ENCODE assay signal across 10 cellular contexts in the genomic region with DNA sequence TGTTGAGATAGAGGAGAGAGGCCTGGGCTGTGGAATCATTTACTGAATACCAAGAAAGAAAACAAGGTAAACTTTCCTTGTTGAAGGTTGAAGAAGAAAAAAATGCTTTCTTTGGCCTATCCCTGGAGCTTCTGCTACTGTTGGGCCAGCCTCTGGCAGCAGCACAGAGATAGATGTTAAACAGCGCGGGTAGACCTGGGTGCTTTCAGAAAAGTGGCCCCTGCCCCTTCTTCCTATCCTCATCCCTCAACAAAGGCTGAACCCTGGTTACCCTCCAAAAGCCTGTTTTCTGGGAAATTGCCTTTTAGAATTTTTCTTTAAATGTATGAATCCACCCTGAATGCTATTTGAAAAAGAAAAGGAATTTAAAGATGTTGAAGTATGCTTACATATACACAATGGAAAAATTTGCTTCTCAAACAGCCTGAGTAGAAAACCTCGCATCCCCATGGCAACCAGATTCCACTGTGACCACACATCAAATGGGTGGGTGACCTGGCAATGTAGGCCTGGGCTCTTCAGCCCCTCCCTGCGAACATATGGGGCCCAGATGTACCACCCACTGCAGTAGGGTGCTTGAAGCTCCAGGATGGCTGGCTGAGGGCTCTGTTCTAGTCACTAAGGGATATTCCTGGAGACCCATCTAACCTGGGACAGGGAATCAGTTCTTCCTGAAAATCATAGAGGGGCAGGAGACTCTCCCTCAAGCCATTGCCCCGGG. TPM values are rescaled to one million over a fixed set of nuclear protein-coding genes. Genes with fewer than 3 reads are reported as not detected.
DNase-seq lines count a peak whose midpoint lies in the region; ATAC-seq, FAIRE-seq and TF ChIP-seq lines count a peak whose summit lies in the region.
"Had no signal": no experiment of that assay in that cellular context is flagged by ENCODE, and none has a peak within 500 bp of the region (broad histone marks: within the 10 kb centered on the region; RNA-seq: fewer than 3 reads in every experiment).

No MANE protein-coding gene starts in this region.

- H3K9ac ChIP-seq in H9 (ENCODE audit: extremely low read depth, insufficient read length, low read length): no peak overlapping the region

- H3K4me3 ChIP-seq in A549 (no peak overlapping the region), MG63 (no peak overlapping the region)
- H3K4me3 ChIP-seq: vagina had no signal

- no peak for TF ChIP-seq EP300 in A549 (IDR thresholded peaks at IDR 0.05)

- no peak overlapping the region for H3K23ac ChIP-seq in H9 (ENCODE audit: insufficient read length, low read depth, low read length)

- no peak overlapping the region for H2AK5ac ChIP-seq in H9 (ENCODE audit: insufficient read length, low read length)

- no peak overlapping the region for H2BK15ac ChIP-seq in H9 (ENCODE audit: low read depth, low read length)

- H2BK12ac ChIP-seq in H9 (ENCODE audit: insufficient read length, low read depth, low read length): no peak overlapping the region

- H3K4me1 ChIP-seq in A549: peaks cover 9% of the 10 kb centered on the region; the same call in 1 of the 3 replicates
- peaks cover 18% of the 10 kb centered on the region; the same call in 1 of the 2 replicates for H3K4me1 ChIP-seq in H9 (ENCODE audit: insufficient read depth, low read length)

- no peaks in the 10 kb centered on the region for H3K79me2 ChIP-seq in H9 (ENCODE audit: insufficient read depth, low read length)

- H3K4me3 Mint-ChIP-seq in H9: peak overlapping the region in 1 of 2 experiments; percentile 22; a peak in 1 of 5 replicates
- no peak overlapping the region for H3K4me3 Mint-ChIP-seq in activated naive CD8-positive, alpha-beta T cell treated with anti-CD3 and anti-CD28 coated beads, Interleukin-2, amount 10 ng/mL, durations not matched to agents 7 days and 5 days

- no peak overlapping the region for H3K56ac ChIP-seq in H9 (ENCODE audit: insufficient read length, low read depth, low read length)

- no peaks in the 10 kb centered on the region for H3K36me3 ChIP-seq in MG63
- H3K36me3 ChIP-seq: vagina had no signal

- H3K27me3 Mint-ChIP-seq in H9 (ENCODE audit: low read depth): no peaks in the 10 kb centered on the region
- H3K27me3 Mint-ChIP-seq in activated naive CD8-positive, alpha-beta T cell treated with anti-CD3 and anti-CD28 coated beads, Interleukin-2, amount 10 ng/mL, durations not matched to agents 7 days and 5 days: peaks cover 3% of the 10 kb centered on the region

- CTCF ChIA-PET in A549 (lab: Yijun Ruan, JAX): interaction anchor here (1.0 to 2.1 kb wide), 3 partner anchors 15 to 198 kb away, joined by 3 to 6 read pairs (median 5); no protein-coding TSS in a partner anchor

- H4K20me1 ChIP-seq in H9 (ENCODE audit: control insufficient read depth, insufficient read depth, insufficient read length): no peaks in the 10 kb centered on the region

- 87% methylated on average over 5 of the region's 5 CpGs for WGBS in A549 (ENCODE audit: missing lambda C conversion rate)
- WGBS in H9 (ENCODE audit: extremely low coverage, insufficient read length, low lambda C conversion rate): no CpG with 5 or more reads among the region's 5 CpGs

- no peaks in the 10 kb centered on the region for H3K79me1 ChIP-seq in H9 (ENCODE audit: insufficient read depth, low read depth, low read length, poor library complexity, severe bottlenecking)

- no peak overlapping the region for H2BK120ac ChIP-seq in H9 (ENCODE audit: low read depth, low read length, poor library complexity, severe bottlenecking)

- H3K27me3 ChIP-seq in H9 (ENCODE audit: insufficient read depth, low read length) (no peaks in the 10 kb centered on the region), MG63 (no peaks in the 10 kb centered on the region)
- H3K27me3 ChIP-seq: vagina had no signal

- FAIRE-seq in A549 (lab: Jason Lieb, UNC): no peak

- no peak overlapping the region for H2BK20ac ChIP-seq in H9 (ENCODE audit: low read depth, low read length, poor library complexity, severe bottlenecking)

- POLR2A ChIA-PET in A549 (lab: Yijun Ruan, JAX): interaction anchor here (0.6 kb wide), 1 partner anchor 172 kb away, joined by 3 read pairs; no protein-coding TSS in a partner anchor
- POLR2A ChIA-PET in activated naive CD8-positive, alpha-beta T cell treated with anti-CD3 and anti-CD28 coated beads, Interleukin-2, amount 10 ng/mL, durations not matched to agents 7 days and 5 days (lab: Charles Lee): interaction anchor here (0.6 kb wide), 1 partner anchor 416 kb away, joined by 5 read pairs; no protein-coding TSS in a partner anchor

- H4K5ac ChIP-seq in H9 (ENCODE audit: insufficient read length, low read depth, low read length): no peak overlapping the region

- H3K9me3 ChIP-seq in A549: no peaks in the 10 kb centered on the region
- H3K9me3 ChIP-seq in H9 (ENCODE audit: control insufficient read depth, low read depth, low read length): no peaks in the 10 kb centered on the region
- H3K9me3 ChIP-seq in MG63: no peaks in the 10 kb centered on the region
- H3K9me3 ChIP-seq: vagina had no signal

- H2AFZ ChIP-seq in H9 (ENCODE audit: low read length): no peak overlapping the region

- no peaks in the 10 kb centered on the region for H3K23me2 ChIP-seq in H9 (ENCODE audit: insufficient read length, low read depth, low read length, poor library complexity, severe bottlenecking)

- H3T11ph ChIP-seq in H9 (ENCODE audit: low read length): no peak overlapping the region

- peaks cover 0 to 3% of the 10 kb centered on the region in 2 experiments; a peak in 1 of 5 replicates for H3K9me3 Mint-ChIP-seq in H9
- H3K9me3 Mint-ChIP-seq in activated naive CD8-positive, alpha-beta T cell treated with anti-CD3 and anti-CD28 coated beads, Interleukin-2, amount 10 ng/mL, durations not matched to agents 7 days and 5 days: no peaks in the 10 kb centered on the region

- peak overlapping the region; percentile 64 for H3K18ac ChIP-seq in H9 (ENCODE audit: insufficient read length, low read depth, low read length)

- H3K4ac ChIP-seq in H9 (ENCODE audit: low read depth, low read length): no peak overlapping the region; the same call in 1 of the 2 replicates

- no peak overlapping the region for H4K8ac ChIP-seq in H9 (replicated peaks; ENCODE audit: insufficient read length, low read depth, low read length)

- peak overlapping the region in 1 of 2 experiments; percentile 50; a peak in 3 of 6 replicates for H3K27ac ChIP-seq in A549
- peak overlapping the region; percentile 69 for H3K27ac ChIP-seq in H9 (ENCODE audit: insufficient read length, low read depth, low read length)
- H3K27ac ChIP-seq: vagina had no signal

- H3K36me3 Mint-ChIP-seq in H9 (ENCODE audit: insufficient read depth in 1 of 3, low read depth in 3 of 3): peaks cover 0 to 5% (median 0%) of the 10 kb centered on the region in 3 experiments; a peak in 4 of 7 replicates
- no peaks in the 10 kb centered on the region for H3K36me3 Mint-ChIP-seq in activated naive CD8-positive, alpha-beta T cell treated with anti-CD3 and anti-CD28 coated beads, Interleukin-2, amount 10 ng/mL, durations not matched to agents 7 days and 5 days

- TF ChIP-seq POLR2A in A549 (IDR thresholded peaks at IDR 0.05; ENCODE audit: low read length): no peak

- H4K91ac ChIP-seq in H9 (ENCODE audit: insufficient read length, low read depth, low read length): no peak overlapping the region

- H3K27ac Mint-ChIP-seq in H9: peak overlapping the region; percentile 88 to 96 (median 93)
- H3K27ac Mint-ChIP-seq in activated naive CD8-positive, alpha-beta T cell treated with anti-CD3 and anti-CD28 coated beads, Interleukin-2, amount 10 ng/mL, durations not matched to agents 7 days and 5 days: peak overlapping the region; percentile 90

- H3K4me2 ChIP-seq in A549 (peak overlapping the region; percentile 35; the same call in 2 of the 3 replicates), H9 (ENCODE audit: insufficient read depth, insufficient read length, low read length) (no peak overlapping the region)

- DNase-seq in A549 (ENCODE audit: low read depth in 1 of 2, low spot score in 1 of 2) (peak in 1 of 2 experiments; percentile 41), H9 (peak; percentile 93), iPS-NIHi11 (ENCODE audit: low spot score) (peak; percentile 53), MG63 (no peak), GOT3 (lab: John Stamatoyannopoulos, UW) (no peak), NCI-H187 (lab: John Stamatoyannopoulos, UW) (no peak)
- no peak for DNase-seq in activated naive CD8-positive, alpha-beta T cell treated with anti-CD3 and anti-CD28 coated beads, Interleukin-2, amount 10 ng/mL, durations not matched to agents 7 days and 5 days

- ATAC-seq in A549 (peak in 1 of 2 experiments; percentile 67; a peak in 3 of 6 replicates), GM19463 (IDR thresholded peaks at IDR 0.05; ENCODE audit: unreplicated experiment) (no peak)
- ATAC-seq in activated naive CD8-positive, alpha-beta T cell treated with anti-CD3 and anti-CD28 coated beads, Interleukin-2, amount 10 ng/mL, durations not matched to agents 7 days and 5 days (ENCODE audit: low read depth): peak; percentile 57

- H3K4me1 Mint-ChIP-seq in H9: peaks cover 62 to 64% of the 10 kb centered on the region in 2 experiments
- H3K4me1 Mint-ChIP-seq in activated naive CD8-positive, alpha-beta T cell treated with anti-CD3 and anti-CD28 coated beads, Interleukin-2, amount 10 ng/mL, durations not matched to agents 7 days and 5 days: peaks cover 13% of the 10 kb centered on the region

- no peak for TF ChIP-seq RAD21 in A549 (conservative IDR thresholded peaks at IDR 0.05 in 1 of 2, IDR thresholded peaks at IDR 0.05 in 1 of 2)

- TF ChIP-seq CTCF in A549 (IDR thresholded peaks at IDR 0.05): no peak
- TF ChIP-seq CTCF in H9 (conservative IDR thresholded peaks at IDR 0.05): no peak

- H3K14ac ChIP-seq in H9 (ENCODE audit: insufficient read depth, low read length): peak overlapping the region; percentile 18; the same call in 1 of the 2 replicates

- no peak overlapping the region for H2BK5ac ChIP-seq in H9 (ENCODE audit: insufficient read length, low read length)

TF ChIP-seq in A549, 52 proteins besides CTCF, POLR2A, EP300 and RAD21:
- TF ChIP-seq HOXB13 (CRISPR knock-in tag; IDR thresholded peaks at IDR 0.05; ENCODE audit: low read depth) (no peak), CEBPB (IDR thresholded peaks at IDR 0.05) (no peak)

RNA-seq across cellular contexts. Expression of a gene that starts 23.4 kb away (rescaled TPM):
- polyA plus RNA-seq in A549 (2011; rRNA removed) (not detected in 2 replicates), A549 (2017; fragmentation: RNase III; extraction: RNeasy Plus Mini Kit Qiagen cat#74134 plus additional on column Dnase treatment) (not detected in 3 replicates)
- polyA plus RNA-seq in A549 (2012; cell fraction: cytosol; rRNA removed): not detected in 2 replicates
- not detected in 2 replicates for polyA plus RNA-seq in A549 (2012; cell fraction: nucleus; rRNA removed)
- polyA minus RNA-seq in A549 (2011; rRNA and poly(A)+ RNA removed): not detected in 2 replicates
- total RNA-seq in H9 (2021): not detected in 2 replicates
- not detected for total RNA-seq in activated naive CD8-positive, alpha-beta T cell treated with anti-CD3 and anti-CD28 coated beads, Interleukin-2, amount 10 ng/mL, durations not matched to agents 7 days and 5 days
- total RNA-seq in MG63 (2014; rRNA removed; shearing (Covaris generic); ENCODE audit: low replicate concordance): not detected in 2 replicates
- total RNA-seq: vagina had no signal
- polyA plus RNA-seq: neural cell had no signal

Comparison
In these comparisons a context has a peak if more than half of its experiments do, and no peak if none do; other contexts are left out.
1. DNase-seq: peak in H9 (single experiment) and iPS-NIHi11 (single experiment); none in activated naive CD8-positive, alpha-beta T cell treated with anti-CD3 and anti-CD28 coated beads, Interleukin-2, amount 10 ng/mL, durations not matched to agents 7 days and 5 days (single experiment), MG63 (single experiment), GOT3 (single experiment) and NCI-H187 (0 of 2).